In genomic region chrX:39592776-39593175, GRCh38 we compare ENCODE assay signal across 31 cellular contexts.
DNase-seq lines count a peak whose midpoint lies in the region; ATAC-seq and TF ChIP-seq lines count a peak whose summit lies in the region.
"Had no signal": no experiment of that assay in that cellular context is flagged by ENCODE, and none has a peak within 500 bp of the region (broad histone marks: within the 10 kb centered on the region; RNA-seq: fewer than 3 reads in every experiment).

No MANE protein-coding gene starts in this region.

- no peaks in the 10 kb centered on the region for H3K36me3 ChIP-seq in lower lobe of right lung
- H3K36me3 ChIP-seq: cardiac muscle cell, heart left ventricle, ovary, thoracic aorta had no signal

- no peaks in the 10 kb centered on the region for H3K4me1 ChIP-seq in lower lobe of right lung

- H3K27me3 ChIP-seq in lower lobe of right lung (ENCODE audit: low read depth) = no peaks in the 10 kb centered on the region
- H3K27me3 ChIP-seq: cardiac muscle cell, ovary had no signal

- ATAC-seq in lower lobe of right lung = no peak
- ATAC-seq in HG02840 (IDR thresholded peaks at IDR 0.05; ENCODE audit: low FRiP score, unreplicated experiment) = no peak
- ATAC-seq: natural killer cell treated with Interleukin-12 subunit alpha and Interleukin-12 subunit beta and Interleukin-15 and Interleukin-18, amount 100 ng/mL, for 72 hours; right cardiac atrium had no signal

- TF ChIP-seq CTCF in choroid plexus epithelial cell (conservative IDR thresholded peaks at IDR 0.05; ENCODE audit: low read depth, low read length) (no peak), lower lobe of right lung (IDR thresholded peaks at IDR 0.05) (no peak)

- no peak overlapping the region for H3K27ac ChIP-seq in lower lobe of right lung
- H3K27ac ChIP-seq: cardiac muscle cell, heart left ventricle, ovary, thoracic aorta had no signal

- intact Hi-C loops in lower lobe of right lung (cut with DNase I) = no loop called here

- H3K4me3 ChIP-seq in choroid plexus epithelial cell (ENCODE audit: low read depth, low read length) (no peak overlapping the region), lower lobe of right lung (no peak overlapping the region)
- H3K4me3 ChIP-seq: cardiac muscle cell, heart left ventricle, ovary, thoracic aorta had no signal

- DNase-seq in Ammon's horn (ENCODE audit: low spot score) (peak; percentile 21), M059J (ENCODE audit: low read depth) (peak; percentile 44), choroid plexus epithelial cell (ENCODE audit: low read depth) (peak; percentile 2), kidney tubule cell (ENCODE audit: low spot score) (peak; percentile 27), lower lobe of right lung (no peak), occipital lobe (lab: John Stamatoyannopoulos, UW) (no peak)
- no peak for DNase-seq in stimulated activated CD4-positive, alpha-beta T cell treated with anti-CD3 and anti-CD28 coated beads, Interleukin-1b, Interleukin-23, amount 100 ng/mL, for 48 hours
- DNase-seq: activated CD4-positive, alpha-beta memory T cell treated with anti-CD3 and anti-CD28 coated beads, Interleukin-2, amount 10 ng/mL, durations not matched to agents 7 days and 5 days; activated CD4-positive, CD25-positive, alpha-beta regulatory T cell; activated effector memory CD4-positive, alpha-beta T cell treated with anti-CD3 and anti-CD28 coated beads, Interleukin-2, amount 50 U/mL, for 16 hours; CD4-positive, CD25-positive, alpha-beta regulatory T cell; HFFc6; IMR-90; NCI-H1105 treated with DMSO at 0.1 percent for 48 hours; NCI-H2029 treated with DMSO at 0.1 percent for 48 hours; NCI-H345; NCI-H82; OCI-M1; ovary; right cardiac atrium; SHP77; stimulated activated CD4-positive, alpha-beta T cell treated with anti-CD3 and anti-CD28 coated beads, Interleukin-12 subunit alpha, Interleukin-12 subunit beta, amount 100 ng/mL, for 4 hours; stimulated activated CD4-positive, alpha-beta T cell treated with anti-CD3 and anti-CD28 coated beads, Interleukin-4, amount 100 ng/mL, for 4 hours; stimulated activated naive CD4-positive, alpha-beta T cell; SW 1271; T1000 had no signal

- H3K9me3 ChIP-seq in lower lobe of right lung = no peaks in the 10 kb centered on the region
- H3K9me3 ChIP-seq: heart left ventricle, ovary, thoracic aorta had no signal

Comparison
In these comparisons a context has a peak if more than half of its experiments do, and no peak if none do; other contexts are left out.
1. DNase-seq: peak in Ammon's horn (single experiment), M059J (single experiment), choroid plexus epithelial cell (single experiment) and kidney tubule cell (single experiment); none in lower lobe of right lung (single experiment), stimulated activated CD4-positive, alpha-beta T cell treated with anti-CD3 and anti-CD28 coated beads, Interleukin-1b, Interleukin-23, amount 100 ng/mL, for 48 hours (single experiment) and occipital lobe (single experiment).